ENCODE assay signal across 1 cellular context in the genomic region with DNA sequence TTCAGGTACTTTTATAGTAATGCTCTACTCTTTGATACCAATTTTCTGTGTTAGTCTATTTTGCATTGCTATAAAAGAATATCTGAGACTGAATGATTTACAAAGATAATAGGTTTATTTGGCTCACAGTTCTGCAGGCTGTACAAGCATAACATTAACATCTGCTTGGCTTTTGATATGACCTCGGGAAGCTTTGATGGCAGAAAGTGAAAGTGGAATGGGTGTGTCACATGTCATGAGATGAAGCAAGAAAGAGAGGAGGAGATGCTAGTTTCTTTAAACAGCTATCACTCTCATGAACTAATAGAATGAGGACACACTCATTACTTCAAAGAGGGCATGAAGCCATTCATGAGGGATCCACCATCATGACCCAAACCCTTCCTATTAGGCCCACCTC.
TF ChIP-seq lines count a peak whose summit lies in the region.

No MANE protein-coding gene starts in this region.

TF ChIP-seq in K562, 482 proteins besides CTCF, POLR2A, EP300 and RAD21 (continued from another document):
- TF ChIP-seq, protein P1, sequence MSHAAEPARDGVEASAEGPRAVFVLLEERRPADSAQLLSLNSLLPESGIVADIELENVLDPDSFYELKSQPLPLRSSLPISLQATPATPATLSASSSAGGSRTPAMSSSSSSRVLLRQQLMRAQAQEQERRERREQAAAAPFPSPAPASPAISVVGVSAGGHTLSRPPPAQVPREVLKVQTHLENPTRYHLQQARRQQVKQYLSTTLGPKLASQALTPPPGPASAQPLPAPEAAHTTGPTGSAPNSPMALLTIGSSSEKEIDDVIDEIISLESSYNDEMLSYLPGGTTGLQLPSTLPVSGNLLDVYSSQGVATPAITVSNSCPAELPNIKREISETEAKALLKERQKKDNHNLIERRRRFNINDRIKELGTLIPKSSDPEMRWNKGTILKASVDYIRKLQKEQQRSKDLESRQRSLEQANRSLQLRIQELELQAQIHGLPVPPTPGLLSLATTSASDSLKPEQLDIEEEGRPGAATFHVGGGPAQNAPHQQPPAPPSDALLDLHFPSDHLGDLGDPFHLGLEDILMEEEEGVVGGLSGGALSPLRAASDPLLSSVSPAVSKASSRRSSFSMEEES (CRISPR knock-in tag; IDR thresholded peaks at IDR 0.05): no peak
TF ChIP-seq in K562: peak in this region for 4.
